In genomic region chrX:39600222-39600621, GRCh38 we compare ENCODE assay signal across 16 cellular contexts.
DNase-seq lines count a peak whose midpoint lies in the region; ATAC-seq and TF ChIP-seq lines count a peak whose summit lies in the region.
"Had no signal": no experiment of that assay in that cellular context is flagged by ENCODE, and none has a peak within 500 bp of the region (broad histone marks: within the 10 kb centered on the region; RNA-seq: fewer than 3 reads in every experiment).

No MANE protein-coding gene starts in this region.

- H3K27ac ChIP-seq in WERI-Rb-1 (peak overlapping the region; percentile 97), osteoblast (ENCODE audit: low read depth, low read length) (no peak overlapping the region)
- H3K27ac ChIP-seq: GM23248 had no signal

- H3K27me3 ChIP-seq in WERI-Rb-1 (ENCODE audit: insufficient read depth, low read depth, severe bottlenecking) (no peaks in the 10 kb centered on the region), osteoblast (ENCODE audit: insufficient read depth, low read length) (peaks cover 49% of the 10 kb centered on the region)

- H3K9me3 ChIP-seq in WERI-Rb-1 (ENCODE audit: severe bottlenecking) (no peaks in the 10 kb centered on the region), osteoblast (ENCODE audit: low read depth, low read length) (no peaks in the 10 kb centered on the region)

- DNase-seq in WERI-Rb-1 (no peak), mesenteric fat pad (ENCODE audit: low spot score) (peak; percentile 62), osteoblast (ENCODE audit: insufficient read length, low spot score, missing footprints) (peak; percentile 53), KG1 (lab: John Stamatoyannopoulos, UW) (no peak)
- no peak for DNase-seq in stimulated activated CD4-positive, alpha-beta T cell treated with anti-CD3 and anti-CD28 coated beads, Interleukin-15, amount 100 ng/mL, for 24 hours
- DNase-seq: C1 segment of cervical spinal cord; Calu3; CD4-positive, alpha-beta memory T cell; COR-L47; DMS79; EL; GDM1; GM23248; H7 had no signal

- ATAC-seq in HG03442 (IDR thresholded peaks at IDR 0.05; ENCODE audit: unreplicated experiment), result no peak
- ATAC-seq: GM12878 had no signal

- no peaks in the 10 kb centered on the region for H3K4me1 ChIP-seq in osteoblast (ENCODE audit: insufficient read depth, low read length)

- H3K4me3 ChIP-seq in WERI-Rb-1 (ENCODE audit: low read depth, low read length) (no peak overlapping the region), osteoblast (ENCODE audit: insufficient read depth, low read length) (no peak overlapping the region)
- H3K4me3 ChIP-seq: GM12878, GM23248 had no signal

- H4K20me1 ChIP-seq in osteoblast (ENCODE audit: insufficient read depth, low read length), result no peaks in the 10 kb centered on the region

- H2AFZ ChIP-seq in osteoblast (ENCODE audit: low read length), result no peak overlapping the region
- H2AFZ ChIP-seq: GM23248 had no signal

- no peaks in the 10 kb centered on the region for H3K79me2 ChIP-seq in osteoblast (ENCODE audit: insufficient read depth, low read length)

- H3K36me3 ChIP-seq in WERI-Rb-1 (no peaks in the 10 kb centered on the region), osteoblast (ENCODE audit: insufficient read depth, low read length) (no peaks in the 10 kb centered on the region)

- no peak overlapping the region for H3K4me2 ChIP-seq in osteoblast (ENCODE audit: insufficient read depth, low read length)

- TF ChIP-seq CTCF in WERI-Rb-1 (IDR thresholded peaks at IDR 0.05; ENCODE audit: low read depth, low read length) (no peak), osteoblast (IDR thresholded peaks at IDR 0.05; ENCODE audit: extremely low read depth, low read depth, low read length) (no peak)

Comparison
In these comparisons a context has a peak if more than half of its experiments do, and no peak if none do; other contexts are left out.
1. DNase-seq: peak in mesenteric fat pad (single experiment) and osteoblast (single experiment); none in WERI-Rb-1 (single experiment), KG1 (single experiment) and stimulated activated CD4-positive, alpha-beta T cell treated with anti-CD3 and anti-CD28 coated beads, Interleukin-15, amount 100 ng/mL, for 24 hours (single experiment).